Comparison of ENCODE assay signal across 8 cellular contexts in the genomic region with DNA sequence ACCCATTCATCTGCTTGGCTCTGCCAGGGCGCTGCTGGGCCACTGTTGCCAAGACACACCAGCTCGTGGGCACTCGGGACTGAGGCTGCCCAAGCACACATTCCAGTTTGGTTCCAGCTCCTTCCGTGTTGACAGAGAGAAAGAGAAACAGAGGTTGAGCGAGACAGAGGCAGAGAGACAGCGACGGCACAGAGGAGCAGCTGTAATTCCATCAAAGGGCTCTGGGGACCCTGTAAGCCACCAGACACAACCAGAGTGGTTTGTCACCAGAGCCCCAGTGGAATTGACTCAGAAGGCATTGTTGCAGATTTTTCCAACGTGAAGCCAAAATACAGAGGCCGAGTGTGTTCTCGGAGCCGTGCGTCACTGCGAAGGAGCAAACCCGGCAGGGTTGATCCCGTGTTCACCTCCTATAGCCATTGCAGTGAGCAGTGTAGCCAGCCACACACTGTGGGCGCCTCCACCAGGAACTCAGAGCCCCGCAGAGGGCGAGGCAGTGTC. TPM values are rescaled to one million over a fixed set of nuclear protein-coding genes. Genes with fewer than 3 reads are reported as not detected.
DNase-seq lines count a peak whose midpoint lies in the region; ATAC-seq and TF ChIP-seq lines count a peak whose summit lies in the region.

No MANE protein-coding gene starts in this region.

- peaks cover 11% of the 10 kb centered on the region for H3F3A ChIP-seq in GM23248 (ENCODE audit: insufficient read depth)
- peaks cover 7% of the 10 kb centered on the region for H3F3A ChIP-seq in smooth muscle cell (ENCODE audit: low read depth)

- ATAC-seq in heart right ventricle, result peak; percentile 43 to 85 (median 74)
- ATAC-seq in GM21447 (IDR thresholded peaks at IDR 0.05; ENCODE audit: unreplicated experiment), result no peak
- ATAC-seq in GM18505 (IDR thresholded peaks at IDR 0.05; ENCODE audit: unreplicated experiment), result no peak
- no peak for ATAC-seq in HG02678 (IDR thresholded peaks at IDR 0.05; ENCODE audit: unreplicated experiment)

- no peaks in the 10 kb centered on the region for H3K79me2 ChIP-seq in GM23248 (ENCODE audit: insufficient read depth)
- no peaks in the 10 kb centered on the region for H3K79me2 ChIP-seq in smooth muscle cell (ENCODE audit: low read depth)

- no peaks in the 10 kb centered on the region for H3K9me3 ChIP-seq in GM23248 (ENCODE audit: low read depth)
- H3K9me3 ChIP-seq in SK-N-MC (ENCODE audit: low read depth, low read length), result no peaks in the 10 kb centered on the region
- H3K9me3 ChIP-seq in heart right ventricle, result no peaks in the 10 kb centered on the region
- no peaks in the 10 kb centered on the region for H3K9me3 ChIP-seq in smooth muscle cell (replicated peaks; ENCODE audit: low read depth)

- in situ Hi-C loops in GM23248 (cut with MboI), result no loop called here

- TF ChIP-seq CTCF in heart right ventricle (IDR thresholded peaks at IDR 0.05), result peak in 2 of 9 donors; percentile 13 to 15
- TF ChIP-seq CTCF in smooth muscle cell (IDR thresholded peaks at IDR 0.05; ENCODE audit: borderline replicate concordance, insufficient read depth, poor library complexity, severe bottlenecking), result no peak

- H3K9me2 ChIP-seq in GM23248 (ENCODE audit: insufficient read depth), result no peaks in the 10 kb centered on the region

- peaks cover 16% of the 10 kb centered on the region for H3K4me1 ChIP-seq in GM23248 (ENCODE audit: insufficient read depth)
- peaks cover 0 to 21% (median 12%) of the 10 kb centered on the region in 9 donors for H3K4me1 ChIP-seq in heart right ventricle
- peaks cover 17% of the 10 kb centered on the region for H3K4me1 ChIP-seq in smooth muscle cell (ENCODE audit: low read depth)

- H3K36me3 ChIP-seq in GM23248 (ENCODE audit: low read depth), result no peaks in the 10 kb centered on the region
- no peaks in the 10 kb centered on the region for H3K36me3 ChIP-seq in SK-N-MC (ENCODE audit: insufficient read depth, low read length)
- no peaks in the 10 kb centered on the region for H3K36me3 ChIP-seq in heart right ventricle
- H3K36me3 ChIP-seq in smooth muscle cell (ENCODE audit: low read depth), result no peaks in the 10 kb centered on the region

- intact Hi-C loops in heart right ventricle (cut with DNase I), result loop anchor here in 3 of 10 donors (5.0 to 10.0 kb wide), 3 partner anchors 266 to 344 kb away; a partner anchor contains a TSS

- H2AFZ ChIP-seq in GM23248, result peak overlapping the region; percentile 76
- H2AFZ ChIP-seq in smooth muscle cell (ENCODE audit: low read depth), result peak overlapping the region; percentile 41

- H3K27ac ChIP-seq in GM23248, result peak overlapping the region; percentile 27; the same call in 1 of the 2 replicates
- H3K27ac ChIP-seq in SK-N-MC, result peak overlapping the region; percentile 86
- H3K27ac ChIP-seq in heart right ventricle, result peak overlapping the region in 2 of 10 donors; percentile 1 to 28
- H3K27ac ChIP-seq in smooth muscle cell (ENCODE audit: low read depth), result no peak overlapping the region

- H3K4me2 ChIP-seq in GM23248 (ENCODE audit: unreplicated experiment) (peak overlapping the region; percentile 66), smooth muscle cell (peak overlapping the region; percentile 29)

- TF ChIP-seq POLR2A in GM18505 (IDR thresholded peaks at IDR 0.05; ENCODE audit: borderline replicate concordance, extremely low read depth, insufficient read depth, insufficient read length), result no peak

- 8% methylated on average over 18 of the region's 18 CpGs for WGBS in GM23248 (ENCODE audit: low coverage in 1 of 2, low lambda C conversion rate in 2 of 2, missing lambda C conversion rate in 2 of 2), 2 experiments
- WGBS in heart right ventricle, 2 donors, result 46% methylated on average over 18 of the region's 18 CpGs
- 64% methylated on average over 18 of the region's 18 CpGs for WGBS in smooth muscle cell (ENCODE audit: low lambda C conversion rate)

- H4K20me1 ChIP-seq in GM23248 (ENCODE audit: insufficient read depth) (no peaks in the 10 kb centered on the region), smooth muscle cell (ENCODE audit: low read depth) (no peaks in the 10 kb centered on the region)

- DNase-seq in GM23248 (peak; percentile 85), SK-N-MC (ENCODE audit: low read depth, low spot score) (no peak), heart right ventricle (peak; percentile 20 to 44), smooth muscle cell (lab: John Stamatoyannopoulos, UW; ENCODE audit: unreplicated experiment) (no peak), OCI-M2 (lab: John Stamatoyannopoulos, UW; ENCODE audit: unreplicated experiment) (no peak)

- H3K9ac ChIP-seq in GM23248, result peak overlapping the region; percentile 46
- peak overlapping the region; percentile 23 for H3K9ac ChIP-seq in SK-N-MC (ENCODE audit: insufficient read length)
- H3K9ac ChIP-seq in smooth muscle cell (ENCODE audit: low read depth), result no peak overlapping the region

- H3K4me3 ChIP-seq in GM23248 (peak overlapping the region; percentile 61), SK-N-MC (no peak overlapping the region), heart right ventricle (peak overlapping the region in 2 of 10 donors; percentile 1 to 7), smooth muscle cell (no peak overlapping the region)

- no peaks in the 10 kb centered on the region for H3K27me3 ChIP-seq in GM23248 (replicated peaks; ENCODE audit: insufficient read depth)
- H3K27me3 ChIP-seq in heart right ventricle, result peaks cover 0 to 20% (median 12%) of the 10 kb centered on the region in 7 donors
- no peaks in the 10 kb centered on the region for H3K27me3 ChIP-seq in smooth muscle cell (ENCODE audit: low read depth)

RNA-seq across cellular contexts. Expression of a gene that starts 33.5 kb away (rescaled TPM):
- total RNA-seq in GM23248 (2014; rRNA removed; shearing (Covaris generic)), result 31.7 and 50.3 TPM in 2 replicates
- 39.9 and 40.5 TPM in 2 replicates for polyA plus RNA-seq in GM23248 (2016; fragmentation: Nextera tagmentation; extraction: Ambion mirVana)
- total RNA-seq in heart right ventricle, result 10 to 100 TPM; 28.0 to 39.0 (median 35.6) TPM
- polyA plus RNA-seq in heart right ventricle, result 10 to 100 TPM; 37.9 to 55.9 TPM
- 57.2 and 61.1 TPM in 2 replicates for total RNA-seq in smooth muscle cell
- polyA plus RNA-seq in smooth muscle cell, result 28.1 and 33.9 TPM in 2 replicates

RNA-seq across cellular contexts. Expression of a gene that starts 48.5 kb away (rescaled TPM):
- 138 and 139 TPM in 2 replicates for total RNA-seq in GM23248 (2014; rRNA removed; shearing (Covaris generic))
- 86.8 and 113 TPM in 2 replicates for polyA plus RNA-seq in GM23248 (2016; fragmentation: Nextera tagmentation; extraction: Ambion mirVana)
- 10 to 100 TPM; 21.1 to 47.3 (median 27.7) TPM for total RNA-seq in heart right ventricle
- 100 to 1,000 TPM in 1 of 2 donors, 10 to 100 TPM in 1; 33.1 to 455 TPM for polyA plus RNA-seq in heart right ventricle
- 83.7 and 93.6 TPM in 2 replicates for total RNA-seq in smooth muscle cell
- polyA plus RNA-seq in smooth muscle cell, result 32.3 and 48.8 TPM in 2 replicates

Comparison
In these comparisons a context has a peak if more than half of its experiments do, and no peak if none do; other contexts are left out.
1. DNase-seq: peak in GM23248 (single experiment) and heart right ventricle (2 of 2); none in SK-N-MC (single experiment), smooth muscle cell (single experiment) and OCI-M2 (single experiment).
2. ATAC-seq: peak in heart right ventricle (8 of 8); none in GM21447 (single experiment), GM18505 (single experiment) and HG02678 (single experiment).